Comparison of ENCODE assay signal across 9 cellular contexts in genomic region chr17:700504-701094, GRCh38. TPM values are rescaled to one million over a fixed set of nuclear protein-coding genes. Genes with fewer than 3 reads are reported as not detected.
A peak's percentile ranks its signal among the peaks of the same experiment; 100 is the strongest.
DNase-seq lines count a peak whose midpoint lies in the region; ATAC-seq and TF ChIP-seq lines count a peak whose summit lies in the region.
"Had no signal": no experiment of that assay in that cellular context is flagged by ENCODE, and none has a peak within 500 bp of the region (broad histone marks: within the 10 kb centered on the region; RNA-seq: fewer than 3 reads in every experiment).

No MANE protein-coding gene starts in this region.

- no peaks in the 10 kb centered on the region for H3K4me1 ChIP-seq in OCI-LY3 (ENCODE audit: low read length)

- no peaks in the 10 kb centered on the region for H4K20me1 ChIP-seq in OCI-LY3 (ENCODE audit: insufficient read depth, low read length)

- no peaks in the 10 kb centered on the region for H3K9me3 Mint-ChIP-seq in naive B cell

- H3K9me3 ChIP-seq in OCI-LY3 (ENCODE audit: insufficient read depth, low read length) = no peaks in the 10 kb centered on the region

- H3K36me3 Mint-ChIP-seq in naive B cell = peaks cover 9 to 17% of the 10 kb centered on the region in 2 donors

- no peak overlapping the region for H3K4me3 ChIP-seq in AG09309 (ENCODE audit: control insufficient read depth, low read depth, low read length)
- no peak overlapping the region for H3K4me3 ChIP-seq in OCI-LY3 (ENCODE audit: low read length)

- no peaks in the 10 kb centered on the region for H3K27me3 Mint-ChIP-seq in naive B cell

- H2AFZ ChIP-seq in OCI-LY3 (ENCODE audit: low read depth, low read length) = no peak overlapping the region

- no peaks in the 10 kb centered on the region for H3K27me3 ChIP-seq in OCI-LY3 (ENCODE audit: low read depth, low read length)

- no peak overlapping the region for H3K9ac ChIP-seq in OCI-LY3 (ENCODE audit: low read length)

- H3K4me1 Mint-ChIP-seq in naive B cell = peaks cover 0 to 2% (median 0%) of the 10 kb centered on the region in 3 donors

- no peak overlapping the region for H3K4me3 Mint-ChIP-seq in naive B cell

- no peak overlapping the region for H3K4me2 ChIP-seq in OCI-LY3 (ENCODE audit: low read length)

- H3K27ac ChIP-seq in OCI-LY3 (ENCODE audit: low read length) = no peak overlapping the region
- H3K27ac ChIP-seq: HL-60 had no signal

- DNase-seq in AG09309 (ENCODE audit: low read depth) (no peak), naive B cell (peak; percentile 31)
- peak; percentile 7 for DNase-seq in effector CD4-positive, alpha-beta T cell
- no peak for DNase-seq in stimulated activated CD4-positive, alpha-beta T cell treated with anti-CD3 and anti-CD28 coated beads, Interleukin-15, amount 100 ng/mL, for 24 hours

- H3K79me2 ChIP-seq in OCI-LY3 (ENCODE audit: low read length) = no peaks in the 10 kb centered on the region

- H3K27ac Mint-ChIP-seq in naive B cell = peak overlapping the region in 1 of 6 donors; percentile 88

- TF ChIP-seq CTCF in AG09309 (IDR thresholded peaks at IDR 0.05; ENCODE audit: control insufficient read depth, insufficient read depth, low read depth, low read length, missing control alignments) (peak; percentile 32), GM12872 (IDR thresholded peaks at IDR 0.05; ENCODE audit: insufficient read depth, low read depth, low read length) (peak; percentile 33; the same call in 1 of the 3 replicates), OCI-LY3 (IDR thresholded peaks at IDR 0.05; ENCODE audit: low read depth, low read length) (peak; percentile 50)

- ATAC-seq in naive B cell (ENCODE audit: low read depth in 2 of 2) (peak; percentile 32 to 48), HG03159 (IDR thresholded peaks at IDR 0.05; ENCODE audit: unreplicated experiment) (no peak), GM18907 (IDR thresholded peaks at IDR 0.05; ENCODE audit: unreplicated experiment) (no peak)

- no peaks in the 10 kb centered on the region for H3K36me3 ChIP-seq in OCI-LY3 (replicated peaks; ENCODE audit: low read depth, low read length)

RNA-seq across cellular contexts. Expression of gene VPS53, which starts 14.0 kb away (rescaled TPM):
- 10 to 100 TPM in 3 of 6 donors, 1 to 10 TPM in 3; 5.4 to 16.9 (median 10.4) TPM for polyA plus RNA-seq in naive B cell (ENCODE audit: low read depth in 6 of 6)

RNA-seq across cellular contexts. Expression of gene TLCD3A, which starts 31.8 kb away (rescaled TPM):
- under 1 TPM in 4 of 6 donors, not detected in 2; 0.10 to 0.64 (median 0.38) TPM for polyA plus RNA-seq in naive B cell (ENCODE audit: low read depth in 6 of 6)

RNA-seq across cellular contexts. Expression of gene GEMIN4, which starts 51.5 kb away (rescaled TPM):
- 10 to 100 TPM; 22.8 to 37.8 (median 26.2) TPM for polyA plus RNA-seq in naive B cell (ENCODE audit: low read depth in 6 of 6)

Comparison
In these comparisons a context has a peak if more than half of its experiments do, and no peak if none do; other contexts are left out.
1. DNase-seq: peak in effector CD4-positive, alpha-beta T cell (single experiment) and naive B cell (single experiment); none in AG09309 (single experiment) and stimulated activated CD4-positive, alpha-beta T cell treated with anti-CD3 and anti-CD28 coated beads, Interleukin-15, amount 100 ng/mL, for 24 hours (single experiment).
2. ATAC-seq: peak in naive B cell (2 of 2); none in HG03159 (single experiment) and GM18907 (single experiment).
3. Peak in every context shown above with its lines, with median percentiles within 50 percentile points of each other: CTCF ChIP-seq.